ENCODE assay signal across 1 cellular context in genomic region chr10:58348571-58349033, GRCh38.
A peak's percentile ranks its signal among the peaks of the same experiment; 100 is the strongest.
TF ChIP-seq lines count a peak whose summit lies in the region.

No MANE protein-coding gene starts in this region.

TF ChIP-seq in H1, 55 proteins besides CTCF, POLR2A, EP300 and RAD21:
- TF ChIP-seq FOSL1 (IDR thresholded peaks at IDR 0.05; ENCODE audit: insufficient read depth, low read depth, low read length) (no peak), CEBPB (IDR thresholded peaks at IDR 0.05; ENCODE audit: low read depth, low read length) (peak; percentile 50; the same call in 1 of the 2 replicates)
